In genomic region chr5:138632900-138633489, GRCh38 we compare ENCODE assay signal across 8 cellular contexts. TPM values are rescaled to one million over a fixed set of nuclear protein-coding genes. Genes with fewer than 3 reads are reported as not detected.
DNase-seq lines count a peak whose midpoint lies in the region; ATAC-seq, FAIRE-seq and TF ChIP-seq lines count a peak whose summit lies in the region.

No MANE protein-coding gene starts in this region.

- whole genome bisulfite sequencing in esophagus muscularis mucosa, result 52% methylated on average over 17 of the region's 17 CpGs

- H3K27me3 ChIP-seq in RWPE2 (ENCODE audit: insufficient read depth, poor library complexity, severe bottlenecking) (no peaks in the 10 kb centered on the region), esophagus muscularis mucosa (no peaks in the 10 kb centered on the region)

- no peak overlapping the region for H3K27ac ChIP-seq in RWPE2 (ENCODE audit: poor library complexity, severe bottlenecking)
- H3K27ac ChIP-seq in esophagus muscularis mucosa (replicated peaks in 1 of 4), result no peak overlapping the region

- TF ChIP-seq EP300 in esophagus muscularis mucosa (IDR thresholded peaks at IDR 0.05), result no peak

- TF ChIP-seq POLR2A in GM12892 (IDR thresholded peaks at IDR 0.05; ENCODE audit: low read depth, low read length), result no peak
- TF ChIP-seq POLR2A in esophagus muscularis mucosa (IDR thresholded peaks at IDR 0.05; ENCODE audit: low read depth), result no peak

- ATAC-seq in RWPE2 (ENCODE audit: low read depth), result 0 out of 3 replicates have a peak, but pooled peaks have one; percentile 33
- no peak for ATAC-seq in HG03175 (IDR thresholded peaks at IDR 0.05; ENCODE audit: unreplicated experiment)
- ATAC-seq in HG03025 (IDR thresholded peaks at IDR 0.05; ENCODE audit: low FRiP score, unreplicated experiment), result no peak

- no peak overlapping the region for H3K4me3 ChIP-seq in RWPE2 (ENCODE audit: severe bottlenecking)
- H3K4me3 ChIP-seq in esophagus muscularis mucosa, result no peak overlapping the region

- H3K4me1 ChIP-seq in RWPE2 (ENCODE audit: insufficient read depth, poor library complexity, severe bottlenecking), result no peaks in the 10 kb centered on the region
- H3K4me1 ChIP-seq in esophagus muscularis mucosa, result peaks cover 6 to 21% (median 13%) of the 10 kb centered on the region in 4 donors

- TF ChIP-seq CTCF in RWPE2 (IDR thresholded peaks at IDR 0.05; ENCODE audit: poor library complexity, severe bottlenecking) (peak; percentile 16), esophagus muscularis mucosa (IDR thresholded peaks at IDR 0.05) (peak; percentile 27 to 40 (median 32))

- intact Hi-C loops in esophagus muscularis mucosa (cut with DNase I), result no loop called here

- DNase-seq in AG08396 (ENCODE audit: low spot score), result peak; percentile 56
- DNase-seq in GM12892 (ENCODE audit: insufficient read length), result no peak
- DNase-seq in RWPE2 (ENCODE audit: low spot score), result peak; percentile 37
- DNase-seq in esophagus muscularis mucosa (ENCODE audit: extremely low spot score), result no peak
- peak; percentile 68 for DNase-seq in middle frontal gyrus (ENCODE audit: extremely low spot score, low spot score)
- DNase-seq in stimulated activated naive CD4-positive, alpha-beta T cell (lab: John Stamatoyannopoulos, UW), result no peak

- peak; percentile 79 for FAIRE-seq in GM12892 (lab: Jason Lieb, UNC)

- H3K36me3 ChIP-seq in RWPE2 (ENCODE audit: low read depth) (no peaks in the 10 kb centered on the region), esophagus muscularis mucosa (no peaks in the 10 kb centered on the region)

- H3K9me3 ChIP-seq in RWPE2 (ENCODE audit: severe bottlenecking) (no peaks in the 10 kb centered on the region), esophagus muscularis mucosa (no peaks in the 10 kb centered on the region)

RNA-seq across cellular contexts. Expression of gene HSPA9, which starts 57.8 kb away (rescaled TPM):
- polyA plus RNA-seq in GM12892 (2012; ENCODE audit: missing spikeins), result 227 TPM
- 100 to 1,000 TPM; 139 to 250 (median 186) TPM for total RNA-seq in esophagus muscularis mucosa

Comparison
In these comparisons a context has a peak if more than half of its experiments do, and no peak if none do; other contexts are left out.
1. DNase-seq: peak in AG08396 (single experiment), RWPE2 (single experiment) and middle frontal gyrus (single experiment); none in GM12892 (single experiment), esophagus muscularis mucosa (single experiment) and stimulated activated naive CD4-positive, alpha-beta T cell (0 of 6).